Comparison of ENCODE assay signal across 1 cellular context in genomic region chr14:70885343-70886014, GRCh38.
TF ChIP-seq lines count a peak whose summit lies in the region.

No MANE protein-coding gene starts in this region.

TF ChIP-seq in GM23338, 12 proteins besides CTCF, POLR2A, EP300 and RAD21 (continued from another document):
- TF ChIP-seq REST (IDR thresholded peaks at IDR 0.05; ENCODE audit: unreplicated experiment) (no peak), EZH2 (IDR thresholded peaks at IDR 0.05; ENCODE audit: low read depth, unreplicated experiment) (no peak), ZNF331 (CRISPR knock-in tag; IDR thresholded peaks at IDR 0.05; ENCODE audit: low read depth) (no peak), ZNF114 (CRISPR knock-in tag; IDR thresholded peaks at IDR 0.05) (no peak), STAT1 (IDR thresholded peaks at IDR 0.05; ENCODE audit: unreplicated experiment) (no peak), ETS1 (IDR thresholded peaks at IDR 0.05) (no peak), JUNB (IDR thresholded peaks at IDR 0.05; ENCODE audit: unreplicated experiment) (no peak), POLR2AphosphoS5 (IDR thresholded peaks at IDR 0.05; ENCODE audit: low read depth) (no peak), ZNF462 (CRISPR knock-in tag; IDR thresholded peaks at IDR 0.05) (no peak), CREB1 (CRISPR knock-in tag; IDR thresholded peaks at IDR 0.05; ENCODE audit: low read depth) (no peak), NANOG (IDR thresholded peaks at IDR 0.05; ENCODE audit: borderline replicate concordance) (no peak)
TF ChIP-seq in GM23338: peak in this region for 0.
